8 cellular contexts compared by ENCODE assay signal in genomic region chr17:2337811-2338657, GRCh38. TPM values are rescaled to one million over a fixed set of nuclear protein-coding genes. Genes with fewer than 3 reads are reported as not detected.
DNase-seq lines count a peak whose midpoint lies in the region; ATAC-seq and TF ChIP-seq lines count a peak whose summit lies in the region.

No MANE protein-coding gene starts in this region.

- H3K27ac ChIP-seq in heart left ventricle: peak overlapping the region; percentile 6 to 95 (median 82)
- H3K27ac ChIP-seq in parathyroid adenoma: peak overlapping the region; percentile 57

- H2AFZ ChIP-seq in parathyroid adenoma: peak overlapping the region; percentile 84

- TF ChIP-seq CTCF in heart left ventricle (IDR thresholded peaks at IDR 0.05) (peak in 1 of 12 donors; percentile 14), parathyroid adenoma (IDR thresholded peaks at IDR 0.05) (no peak)

- peak overlapping the region; percentile 92 for H3K4me2 ChIP-seq in parathyroid adenoma (ENCODE audit: low read length)

- peak; percentile 47 for DNase-seq in ELF-1 (ENCODE audit: low read depth, low spot score)
- DNase-seq in SHP77 treated with DMSO at 0.1 percent for 48 hours (lab: John Stamatoyannopoulos, UW): peak; percentile 11
- peak; percentile 24 for DNase-seq in activated naive CD8-positive, alpha-beta T cell treated with anti-CD3 and anti-CD28 coated beads, Interleukin-2, amount 50 U/mL, for 16 hours (ENCODE audit: low read depth, low spot score)
- peak; percentile 52 to 79 (median 67) for DNase-seq in heart left ventricle
- DNase-seq in OCI-M2 (lab: John Stamatoyannopoulos, UW; ENCODE audit: unreplicated experiment): no peak
- no peak for DNase-seq in NCI-H128 (lab: John Stamatoyannopoulos, UW; ENCODE audit: unreplicated experiment)

- peaks cover 18% of the 10 kb centered on the region for H3K79me2 ChIP-seq in parathyroid adenoma

- no peak overlapping the region for H3K9ac ChIP-seq in parathyroid adenoma

- H3K27me3 ChIP-seq in heart left ventricle (no peaks in the 10 kb centered on the region), parathyroid adenoma (ENCODE audit: control insufficient read depth, insufficient read depth, low read length) (no peaks in the 10 kb centered on the region)

- peak overlapping the region; percentile 70 to 96 (median 88) for H3K4me3 ChIP-seq in heart left ventricle
- peak overlapping the region; percentile 52 for H3K4me3 ChIP-seq in parathyroid adenoma (ENCODE audit: low read depth, low read length)

- H3K4me1 ChIP-seq in heart left ventricle: peaks cover 0 to 31% (median 17%) of the 10 kb centered on the region in 12 donors
- peaks cover 5% of the 10 kb centered on the region for H3K4me1 ChIP-seq in parathyroid adenoma

- 3 to 9% (median 5%) methylated on average over 17 to 60 of the region's 60 CpGs for WGBS in heart left ventricle, 4 donors

- H3K9me3 ChIP-seq in heart left ventricle (no peaks in the 10 kb centered on the region), parathyroid adenoma (ENCODE audit: control insufficient read depth, low read length) (no peaks in the 10 kb centered on the region)

- H3K36me3 ChIP-seq in heart left ventricle: peaks cover 0 to 35% (median 23%) of the 10 kb centered on the region in 9 donors
- H3K36me3 ChIP-seq in parathyroid adenoma (ENCODE audit: control insufficient read depth, insufficient read depth, low read length): no peaks in the 10 kb centered on the region

- peak in 1 of 2 donors; percentile 43 for TF ChIP-seq POLR2A in heart left ventricle (IDR thresholded peaks at IDR 0.05)

- intact Hi-C loops in heart left ventricle (cut with DNase I): no loop called here

- ATAC-seq in HG02678 (IDR thresholded peaks at IDR 0.05; ENCODE audit: unreplicated experiment) (peak; percentile 27), heart left ventricle (peak in 3 of 4 donors; percentile 30 to 57 (median 50))

RNA-seq across cellular contexts. Expression of gene SGSM2, which starts 0.7 kb away (rescaled TPM):
- total RNA-seq in heart left ventricle: 10 to 100 TPM; 17.0 to 33.8 (median 22.3) TPM
- polyA plus RNA-seq in heart left ventricle: 10 to 100 TPM; 19.3 to 35.1 TPM

RNA-seq across cellular contexts. Expression of gene TSR1, which starts 1.8 kb away (rescaled TPM):
- 10 to 100 TPM; 19.4 to 35.8 (median 22.3) TPM for total RNA-seq in heart left ventricle
- polyA plus RNA-seq in heart left ventricle: 10 to 100 TPM; 12.0 to 26.4 TPM

RNA-seq across cellular contexts. Expression of gene SRR, which starts 34.3 kb away (rescaled TPM):
- 10 to 100 TPM in 5 of 9 donors, 1 to 10 TPM in 4; 7.2 to 19.7 (median 11.6) TPM for total RNA-seq in heart left ventricle
- 1 to 10 TPM; 2.9 to 6.9 TPM for polyA plus RNA-seq in heart left ventricle

RNA-seq across cellular contexts. Expression of gene SMG6, which starts 34.4 kb away (rescaled TPM):
- total RNA-seq in heart left ventricle: 10 to 100 TPM; 12.2 to 38.6 (median 22.1) TPM
- 10 to 100 TPM; 14.7 to 27.2 TPM for polyA plus RNA-seq in heart left ventricle

Comparison
In these comparisons a context has a peak if more than half of its experiments do, and no peak if none do; other contexts are left out.
1. DNase-seq: peak in ELF-1 (single experiment), SHP77 treated with DMSO at 0.1 percent for 48 hours (single experiment), activated naive CD8-positive, alpha-beta T cell treated with anti-CD3 and anti-CD28 coated beads, Interleukin-2, amount 50 U/mL, for 16 hours (single experiment) and heart left ventricle (5 of 5); none in OCI-M2 (single experiment) and NCI-H128 (single experiment).